Comparison of ENCODE assay signal across 10 cellular contexts in genomic region chr19:35908010-35908441, GRCh38. TPM values are rescaled to one million over a fixed set of nuclear protein-coding genes. Genes with fewer than 3 reads are reported as not detected.
DNase-seq lines count a peak whose midpoint lies in the region; ATAC-seq, FAIRE-seq and TF ChIP-seq lines count a peak whose summit lies in the region.
"Had no signal": no experiment of that assay in that cellular context is flagged by ENCODE, and none has a peak within 500 bp of the region (broad histone marks: within the 10 kb centered on the region; RNA-seq: fewer than 3 reads in every experiment).

TSS of gene TYROBP (minus strand) at chr19:35908295. CDS start at chr19:35908228, 67 bp downstream.

- POLR2A ChIA-PET in OCI-LY7 (lab: Charles Lee): interaction anchor here (0.8 kb wide), 1 partner anchor 10 kb away, joined by 3 read pairs; no protein-coding TSS in a partner anchor

- 0 out of 2 replicates have a peak within 1 kb of the TSS, but pooled peaks have one; percentile 15 for H3K4me2 ChIP-seq in DND-41 (ENCODE audit: insufficient read depth, low read length)
- peak within 1 kb of the TSS; percentile 55 for H3K4me2 ChIP-seq in OCI-LY7 (ENCODE audit: low read length)

- H3K9me3 ChIP-seq in DND-41 (ENCODE audit: insufficient read depth, low read length, severe bottlenecking): no peaks in the 10 kb centered on the region
- H3K9me3 ChIP-seq in OCI-LY7 (ENCODE audit: low read length): no peaks in the 10 kb centered on the region
- no peaks in the 10 kb centered on the region for H3K9me3 ChIP-seq in ovary

- WGBS in ovary, 3 donors: 68 to 76% (median 74%) methylated on average over 9 of the region's 9 CpGs

- CTCF ChIA-PET in OCI-LY7 (lab: Charles Lee; ENCODE audit: unreplicated experiment): no interaction called here

- H3K27me3 ChIP-seq in DND-41 (ENCODE audit: insufficient read depth, low read length, poor library complexity) (no peaks in the 10 kb centered on the region), ovary (no peaks in the 10 kb centered on the region)

- no peak for ATAC-seq in DND-41 (ENCODE audit: insufficient read depth, low read depth)
- peak; percentile 42 for ATAC-seq in Right ventricle myocardium inferior
- no peak for ATAC-seq in GM19023 (IDR thresholded peaks at IDR 0.05; ENCODE audit: unreplicated experiment)
- ATAC-seq in GM21825 (IDR thresholded peaks at IDR 0.05; ENCODE audit: unreplicated experiment): no peak

- TF ChIP-seq CTCF in DND-41 (IDR thresholded peaks at IDR 0.05; ENCODE audit: borderline replicate concordance, extremely low read depth, low read length, poor library complexity, severe bottlenecking): no peak
- TF ChIP-seq CTCF in OCI-LY7 (conservative IDR thresholded peaks at IDR 0.05; ENCODE audit: low read length): no peak
- no peak for TF ChIP-seq CTCF in ovary (IDR thresholded peaks at IDR 0.05)

- no peak within 1 kb of the TSS for H2AFZ ChIP-seq in DND-41 (ENCODE audit: low read depth, low read length)
- H2AFZ ChIP-seq in OCI-LY7 (ENCODE audit: low read length): peak within 1 kb of the TSS; percentile 78

- peaks cover 23% of the 10 kb centered on the region for H3K4me1 ChIP-seq in DND-41 (ENCODE audit: insufficient read depth, low read length)
- H3K4me1 ChIP-seq in OCI-LY7 (ENCODE audit: insufficient read depth, low read length, poor library complexity, severe bottlenecking): peaks cover 51% of the 10 kb centered on the region
- H3K4me1 ChIP-seq in ovary (ENCODE audit: insufficient read depth): peaks cover 3% of the 10 kb centered on the region

- H3K79me2 ChIP-seq in DND-41 (ENCODE audit: insufficient read depth, low read length): no peaks in the 10 kb centered on the region
- H3K79me2 ChIP-seq in OCI-LY7 (ENCODE audit: insufficient read depth, low read depth, low read length): no peaks in the 10 kb centered on the region; the same call in 1 of the 2 replicates

- H4K20me1 ChIP-seq in DND-41 (ENCODE audit: insufficient read depth, low read length) (no peaks in the 10 kb centered on the region), OCI-LY7 (ENCODE audit: insufficient read depth, low read length) (no peaks in the 10 kb centered on the region)

- DNase-seq in DND-41 (no peak), OCI-LY7 (ENCODE audit: low spot score) (no peak), Right ventricle myocardium inferior (ENCODE audit: missing footprints) (peak; percentile 90), ovary (no peak), NCI-H1105 (lab: John Stamatoyannopoulos, UW) (no peak), RCC 7860 (ENCODE audit: low spot score) (no peak)
- DNase-seq: DMS153, KG1 had no signal

- no peak within 1 kb of the TSS for H3K4me3 ChIP-seq in DND-41 (ENCODE audit: low read depth in 1 of 2, low read length in 2 of 2)
- H3K4me3 ChIP-seq in OCI-LY7 (ENCODE audit: low read depth, low read length, poor library complexity, severe bottlenecking): peak within 1 kb of the TSS; percentile 1
- no peak within 1 kb of the TSS for H3K4me3 ChIP-seq in ovary

- no peaks in the 10 kb centered on the region for H3K9me2 ChIP-seq in OCI-LY7 (ENCODE audit: insufficient read depth, low read length)

- no TSS peak for BruUV-seq in OCI-LY7 (replicated peaks; lab: Mats Ljungman, UMichigan)

- no peak for TF ChIP-seq EP300 in ovary (IDR thresholded peaks at IDR 0.05)

- intact Hi-C loops in OCI-LY7 (cut with micrococcal nuclease; ENCODE audit: unreplicated experiment): no loop called here
- intact Hi-C loops in Right ventricle myocardium inferior (cut with DNase I): no loop called here
- intact Hi-C loops in ovary (cut with DNase I): no loop called here

- no peak for FAIRE-seq in RCC 7860 (lab: Jason Lieb, UNC)

- H3K27ac ChIP-seq in DND-41 (ENCODE audit: low read length): no peak within 1 kb of the TSS
- peak within 1 kb of the TSS; percentile 64 for H3K27ac ChIP-seq in OCI-LY7 (ENCODE audit: low read depth, low read length, poor library complexity, severe bottlenecking)
- H3K27ac ChIP-seq in ovary: no peak within 1 kb of the TSS

- H3K36me3 ChIP-seq in DND-41 (ENCODE audit: insufficient read depth, low read length) (no peaks in the 10 kb centered on the region), OCI-LY7 (ENCODE audit: insufficient read depth, low read length) (no peaks in the 10 kb centered on the region), ovary (no peaks in the 10 kb centered on the region)

- TF ChIP-seq POLR2A in ovary (IDR thresholded peaks at IDR 0.05): no peak

- H3K9ac ChIP-seq in DND-41 (ENCODE audit: low read depth, low read length): no peak within 1 kb of the TSS

RNA-seq across cellular contexts. Expression of gene TYROBP, which starts in this region (rescaled TPM):
- total RNA-seq in OCI-LY7 (2014; rRNA removed; shearing (Covaris generic)): not detected in 2 replicates
- total RNA-seq in OCI-LY7 (2022) (not detected in 2 replicates), Right ventricle myocardium inferior (34.5 TPM), ovary (10 to 100 TPM in 6 of 7 donors, 1 to 10 TPM in 1; 9.2 to 41.5 (median 31.4) TPM)
- 100 to 1,000 TPM in 1 of 2 donors, 10 to 100 TPM in 1; 55.1 to 135 TPM for polyA plus RNA-seq in ovary

Comparison
In these comparisons a context has a peak if more than half of its experiments do, and no peak if none do; other contexts are left out.
1. RNA of gene TYROBP (total RNA-seq): 34.5 TPM in Right ventricle myocardium inferior (single experiment) and 9.2 to 41.5 TPM in ovary; not detected in OCI-LY7; every median in the first group is over 4 times any median in the second.